Comparison of ENCODE assay signal across 1 cellular context in the genomic region with DNA sequence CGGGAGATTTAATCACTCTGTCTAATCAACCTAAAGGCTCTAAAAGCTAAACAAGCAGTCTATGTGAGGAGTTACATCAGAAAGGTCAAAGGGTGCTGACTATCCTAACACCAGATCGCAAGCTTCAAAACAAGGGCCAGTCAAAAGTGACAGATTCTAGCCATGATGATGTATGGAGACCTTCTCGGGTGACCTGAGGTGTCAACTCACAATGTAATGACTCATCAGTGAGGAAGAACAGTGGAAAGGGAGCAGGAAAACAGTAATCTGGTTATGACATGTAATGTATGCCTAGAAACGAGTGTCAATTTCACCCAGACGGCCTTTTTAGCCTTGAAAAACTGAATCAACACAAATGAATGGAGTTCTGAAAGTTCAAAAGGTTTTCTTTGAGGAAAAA.
TF ChIP-seq lines count a peak whose summit lies in the region.

No MANE protein-coding gene starts in this region.

TF ChIP-seq in K562, 482 proteins besides CTCF, POLR2A, EP300 and RAD21 (continued from another document):
- TF ChIP-seq, protein P1, sequence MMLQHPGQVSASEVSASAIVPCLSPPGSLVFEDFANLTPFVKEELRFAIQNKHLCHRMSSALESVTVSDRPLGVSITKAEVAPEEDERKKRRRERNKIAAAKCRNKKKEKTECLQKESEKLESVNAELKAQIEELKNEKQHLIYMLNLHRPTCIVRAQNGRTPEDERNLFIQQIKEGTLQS (IDR thresholded peaks at IDR 0.05): 0 out of 2 replicates have a peak, but pooled peaks have one; percentile 21
- TF ChIP-seq, protein P1 (CRISPR knock-in tag; conservative IDR thresholded peaks at IDR 0.05): no peak
- no peak for TF ChIP-seq ZNF778 (CRISPR knock-in tag; IDR thresholded peaks at IDR 0.05)
